17 cellular contexts compared by ENCODE assay signal in the genomic region with DNA sequence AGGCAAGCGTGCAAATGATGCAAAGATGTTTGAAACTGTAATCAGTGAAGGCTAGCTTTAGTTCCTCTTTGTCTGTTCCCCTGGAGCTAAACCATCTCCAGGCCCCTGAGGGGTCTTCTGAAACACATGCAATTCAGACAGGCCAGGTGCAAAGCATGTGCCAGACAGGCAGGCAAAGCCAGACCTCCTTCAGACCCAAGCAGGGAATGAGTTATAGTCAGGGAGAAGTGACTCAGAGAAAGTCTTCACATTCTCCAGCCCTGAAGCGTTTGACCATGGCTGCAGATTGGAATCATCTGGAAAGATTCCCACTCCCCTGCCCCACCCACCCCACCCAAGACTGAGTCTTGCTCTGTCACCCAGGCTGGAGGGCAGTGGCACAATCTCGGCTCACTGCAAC.
DNase-seq lines count a peak whose midpoint lies in the region; ATAC-seq and TF ChIP-seq lines count a peak whose summit lies in the region.
"Had no signal": no experiment of that assay in that cellular context is flagged by ENCODE, and none has a peak within 500 bp of the region (broad histone marks: within the 10 kb centered on the region; RNA-seq: fewer than 3 reads in every experiment).

No MANE protein-coding gene starts in this region.

- H2AFZ ChIP-seq in mammary epithelial cell (ENCODE audit: low read depth, low read length) = no peak overlapping the region
- no peak overlapping the region for H2AFZ ChIP-seq in smooth muscle cell (ENCODE audit: low read depth)
- H2AFZ ChIP-seq: GM23338 had no signal

- H3K9me3 ChIP-seq in mammary epithelial cell (replicated peaks; ENCODE audit: insufficient read depth, low read length) (peaks cover 31% of the 10 kb centered on the region), breast epithelium (no peaks in the 10 kb centered on the region), smooth muscle cell (replicated peaks; ENCODE audit: low read depth) (no peaks in the 10 kb centered on the region)

- CTCF ChIA-PET in mammary epithelial cell (lab: Charles Lee; ENCODE audit: low non-redundant PET) = no interaction called here

- no peaks in the 10 kb centered on the region for H3K36me3 Mint-ChIP-seq in natural killer cell treated with Interleukin-12 subunit alpha and Interleukin-12 subunit beta and Interleukin-15 and Interleukin-18, amount 100 ng/mL, for 72 hours

- no peaks in the 10 kb centered on the region for H3F3A ChIP-seq in smooth muscle cell (ENCODE audit: low read depth)

- H3K4me2 ChIP-seq in mammary epithelial cell (ENCODE audit: insufficient read depth, low read depth, low read length) (no peak overlapping the region), smooth muscle cell (no peak overlapping the region)
- H3K4me2 ChIP-seq: GM23338 had no signal

- H4K20me1 ChIP-seq in mammary epithelial cell (ENCODE audit: insufficient read depth, low read length) (no peaks in the 10 kb centered on the region), smooth muscle cell (ENCODE audit: low read depth) (no peaks in the 10 kb centered on the region)

- dilution Hi-C loops in mammary epithelial cell (cut with HindIII; ENCODE audit: low sequenced_read_pairs) = no loop called here

- no TSS peak for BruUV-seq in mammary epithelial cell (replicated peaks; lab: Mats Ljungman, UMichigan)

- H3K4me3 ChIP-seq in mammary epithelial cell (replicated peaks in 1 of 3; ENCODE audit: insufficient read depth in 1 of 3, low read depth in 2 of 3, low read length in 3 of 3) = no peak overlapping the region
- no peak overlapping the region for H3K4me3 ChIP-seq in breast epithelium
- H3K4me3 ChIP-seq in astrocyte of the spinal cord (ENCODE audit: low read depth, low read length) = no peak overlapping the region
- no peak overlapping the region for H3K4me3 ChIP-seq in smooth muscle cell
- H3K4me3 ChIP-seq: GM23338 had no signal

- H3K4me3 Mint-ChIP-seq in natural killer cell treated with Interleukin-12 subunit alpha and Interleukin-12 subunit beta and Interleukin-15 and Interleukin-18, amount 100 ng/mL, for 72 hours = no peak overlapping the region
- H3K4me3 Mint-ChIP-seq: GM23338 had no signal

- no peak for TF ChIP-seq CTCF in mammary epithelial cell (conservative IDR thresholded peaks at IDR 0.05 in 1 of 2, IDR thresholded peaks at IDR 0.05 in 1 of 2; ENCODE audit: extremely low read depth in 1 of 2, insufficient read depth in 1 of 2, low read depth in 1 of 2, low read length in 2 of 2)
- no peak for TF ChIP-seq CTCF in breast epithelium (IDR thresholded peaks at IDR 0.05)
- TF ChIP-seq CTCF in astrocyte of the spinal cord (IDR thresholded peaks at IDR 0.05; ENCODE audit: low read depth, low read length) = no peak
- TF ChIP-seq CTCF in smooth muscle cell (IDR thresholded peaks at IDR 0.05; ENCODE audit: borderline replicate concordance, insufficient read depth, poor library complexity, severe bottlenecking) = no peak

- no peak overlapping the region for H3K27ac Mint-ChIP-seq in natural killer cell treated with Interleukin-12 subunit alpha and Interleukin-12 subunit beta and Interleukin-15 and Interleukin-18, amount 100 ng/mL, for 72 hours
- H3K27ac Mint-ChIP-seq: GM23338 had no signal

- in situ Hi-C loops in mammary epithelial cell (cut with MboI; ENCODE audit: low sequenced_read_pairs in 2 of 2) = no loop called here
- in situ Hi-C loops in astrocyte of the spinal cord (cut with HindIII; ENCODE audit: low sequenced_read_pairs) = no loop called here

- H3K79me2 ChIP-seq in mammary epithelial cell (ENCODE audit: insufficient read depth, low read length) = no peaks in the 10 kb centered on the region
- H3K79me2 ChIP-seq in smooth muscle cell (ENCODE audit: low read depth) = no peaks in the 10 kb centered on the region

- H3K27me3 ChIP-seq in mammary epithelial cell (ENCODE audit: insufficient read depth, low read length) = no peaks in the 10 kb centered on the region
- H3K27me3 ChIP-seq in breast epithelium = peaks cover 0 to 4% of the 10 kb centered on the region in 2 donors
- H3K27me3 ChIP-seq in smooth muscle cell (ENCODE audit: low read depth) = peaks cover 4% of the 10 kb centered on the region

- H3K9me3 Mint-ChIP-seq in natural killer cell treated with Interleukin-12 subunit alpha and Interleukin-12 subunit beta and Interleukin-15 and Interleukin-18, amount 100 ng/mL, for 72 hours = no peaks in the 10 kb centered on the region

- H3K9ac ChIP-seq in mammary epithelial cell (ENCODE audit: insufficient read depth, low read length) (no peak overlapping the region), smooth muscle cell (ENCODE audit: low read depth) (peak overlapping the region; percentile 2)

- H3K4me1 Mint-ChIP-seq in natural killer cell treated with Interleukin-12 subunit alpha and Interleukin-12 subunit beta and Interleukin-15 and Interleukin-18, amount 100 ng/mL, for 72 hours (ENCODE audit: low read depth in 2 of 2) = no peaks in the 10 kb centered on the region
- H3K4me1 Mint-ChIP-seq: GM23338 had no signal

- intact Hi-C loops in mammary epithelial cell (cut with micrococcal nuclease) (no loop called here), breast epithelium (cut with DNase I; ENCODE audit: low total_unique reads) (no loop called here)

- no peak for ATAC-seq in natural killer cell treated with Interleukin-12 subunit alpha and Interleukin-12 subunit beta and Interleukin-15 and Interleukin-18, amount 100 ng/mL, for 72 hours
- no peak for ATAC-seq in HG03175 (IDR thresholded peaks at IDR 0.05; ENCODE audit: unreplicated experiment)
- ATAC-seq: GM23338, Panc1 had no signal

- TF ChIP-seq POLR2A in breast epithelium (IDR thresholded peaks at IDR 0.05) = no peak

- H3K4me1 ChIP-seq in mammary epithelial cell (ENCODE audit: insufficient read depth, low read length) = no peaks in the 10 kb centered on the region
- no peaks in the 10 kb centered on the region for H3K4me1 ChIP-seq in breast epithelium
- no peaks in the 10 kb centered on the region for H3K4me1 ChIP-seq in smooth muscle cell (ENCODE audit: low read depth)

- WGBS in mammary epithelial cell (ENCODE audit: low coverage, missing lambda C conversion rate) = 86% methylated on average over 1 of the region's 3 CpGs
- WGBS in smooth muscle cell (ENCODE audit: low lambda C conversion rate) = 42% methylated on average over 3 of the region's 3 CpGs

- H3K36me3 ChIP-seq in mammary epithelial cell (ENCODE audit: insufficient read depth, low read length) (no peaks in the 10 kb centered on the region), breast epithelium (no peaks in the 10 kb centered on the region), smooth muscle cell (ENCODE audit: low read depth) (no peaks in the 10 kb centered on the region)

- H3K27ac ChIP-seq in mammary epithelial cell (ENCODE audit: insufficient read depth, low read depth, low read length) (no peak overlapping the region), breast epithelium (no peak overlapping the region), smooth muscle cell (ENCODE audit: low read depth) (peak overlapping the region; percentile 71)
- H3K27ac ChIP-seq: 22Rv1 had no signal

- DNase-seq in mammary epithelial cell (peak; percentile 65), breast epithelium (ENCODE audit: low spot score in 2 of 2) (no peak), astrocyte of the spinal cord (ENCODE audit: low read depth, low spot score) (peak; percentile 16), islet precursor cell (peak; percentile 94), smooth muscle cell (lab: John Stamatoyannopoulos, UW; ENCODE audit: unreplicated experiment) (no peak), pons (ENCODE audit: low spot score) (no peak)
- DNase-seq in natural killer cell treated with Interleukin-12 subunit alpha and Interleukin-12 subunit beta and Interleukin-15 and Interleukin-18, amount 100 ng/mL, for 72 hours (ENCODE audit: low spot score) = no peak
- DNase-seq: GDM1, KG1, NCI-H1105, NCI-H187, NCI-H82, SHP77 had no signal

- peaks cover 0 to 9% of the 10 kb centered on the region in 2 donors for H3K27me3 Mint-ChIP-seq in natural killer cell treated with Interleukin-12 subunit alpha and Interleukin-12 subunit beta and Interleukin-15 and Interleukin-18, amount 100 ng/mL, for 72 hours

Comparison
In these comparisons a context has a peak if more than half of its experiments do, and no peak if none do; other contexts are left out.
1. DNase-seq: peak in mammary epithelial cell (single experiment), astrocyte of the spinal cord (single experiment) and islet precursor cell (single experiment); none in breast epithelium (0 of 2), smooth muscle cell (single experiment), natural killer cell treated with Interleukin-12 subunit alpha and Interleukin-12 subunit beta and Interleukin-15 and Interleukin-18, amount 100 ng/mL, for 72 hours (single experiment) and pons (single experiment).